Comparison of ENCODE assay signal across 8 cellular contexts in genomic region chr12:56359851-56360767, GRCh38. TPM values are rescaled to one million over a fixed set of nuclear protein-coding genes. Genes with fewer than 3 reads are reported as not detected.
DNase-seq lines count a peak whose midpoint lies in the region; ATAC-seq and TF ChIP-seq lines count a peak whose summit lies in the region.

STAT2 (minus strand) TSS chr12:56360107; CDS start chr12:56356571, 3,536 bp downstream.

- H3K4me3 ChIP-seq in prostate gland: peak within 1 kb of the TSS; percentile 64
- H3K4me3 ChIP-seq in urinary bladder (ENCODE audit: low read depth, low read length): peak within 1 kb of the TSS; percentile 54

- ATAC-seq in GM18499 (IDR thresholded peaks at IDR 0.05; ENCODE audit: insufficient read depth, unreplicated experiment): peak; percentile 83
- ATAC-seq in HG02943 (IDR thresholded peaks at IDR 0.05; ENCODE audit: low read depth, unreplicated experiment): peak; percentile 92
- ATAC-seq in left ventricle myocardium superior: peak; percentile 99

- no peaks in the 10 kb centered on the region for H3K9me3 ChIP-seq in prostate gland

- under 1% methylated on average over 54 of the region's 54 CpGs for whole genome bisulfite sequencing in prostate gland
- under 1% methylated on average over 54 of the region's 54 CpGs for WGBS in urinary bladder

- H3K27ac ChIP-seq in prostate gland: peak within 1 kb of the TSS; percentile 94 to 96
- peak within 1 kb of the TSS; percentile 91 for H3K27ac ChIP-seq in urinary bladder (ENCODE audit: low read depth)

- H3K27me3 ChIP-seq in prostate gland (replicated peaks; ENCODE audit: insufficient read depth): no peaks in the 10 kb centered on the region

- peak in 1 of 4 experiments; percentile 37 for TF ChIP-seq CTCF in prostate gland (IDR thresholded peaks at IDR 0.05)

- intact Hi-C loops in T-helper 2 cell treated with Interferon-gamma antibody and Interleukin-4, amounts not matched to agents 100 ng/mL and 5 ng/mL, for 36 hours (cut with micrococcal nuclease): loop anchor here (1.0 to 2.0 kb wide), 8 partner anchors 22 to 431 kb away; partner anchors contain the start of genes CS, IL23A, PTGES3 and SPRYD4
- intact Hi-C loops in left ventricle myocardium superior (cut with micrococcal nuclease): no loop called here
- intact Hi-C loops in prostate gland (cut with DNase I): loop anchor here (5.0 kb wide), 1 partner anchor 92 kb away; the partner anchor contains the start of gene MIP

- TF ChIP-seq POLR2A in prostate gland (IDR thresholded peaks at IDR 0.05): peak; percentile 87

- H3K4me1 ChIP-seq in prostate gland (replicated peaks) (no peaks in the 10 kb centered on the region), urinary bladder (ENCODE audit: insufficient read depth) (no peaks in the 10 kb centered on the region)

- DNase-seq in NCI-H187 treated with DMSO at 0.1 percent for 48 hours (lab: John Stamatoyannopoulos, UW) (peak; percentile 99), anterior cingulate cortex (lab: John Stamatoyannopoulos, UW) (peak; percentile 84 to 100 (median 99)), left ventricle myocardium superior (peak; percentile 99), prostate gland (ENCODE audit: low spot score) (peak; percentile 99)

- H3K36me3 ChIP-seq in prostate gland (peaks cover 2 to 12% of the 10 kb centered on the region in 2 donors), urinary bladder (ENCODE audit: insufficient read depth) (peaks cover 4% of the 10 kb centered on the region)

RNA-seq across cellular contexts. Expression of gene STAT2, which starts in this region (rescaled TPM):
- 159 and 164 TPM in 2 replicates for total RNA-seq in T-helper 2 cell treated with Interferon-gamma antibody and Interleukin-4, amounts not matched to agents 100 ng/mL and 5 ng/mL, for 36 hours
- 36.6 TPM for total RNA-seq in left ventricle myocardium superior
- 100 to 1,000 TPM in 1 of 2 donors, 10 to 100 TPM in 1; 99.8 to 128 TPM for total RNA-seq in prostate gland
- 156 TPM for total RNA-seq in urinary bladder
- polyA plus RNA-seq in urinary bladder: 66.3 TPM

Comparison
In these comparisons a context has a peak if more than half of its experiments do, and no peak if none do; other contexts are left out.
1. Peak in every context shown above with its lines: DNase-seq, ATAC-seq, H3K4me3 ChIP-seq and H3K27ac ChIP-seq.